In genomic region chr12:32365473-32366064, GRCh38 we compare ENCODE assay signal across 9 cellular contexts. TPM values are rescaled to one million over a fixed set of nuclear protein-coding genes. Genes with fewer than 3 reads are reported as not detected.
DNase-seq lines count a peak whose midpoint lies in the region; ATAC-seq, FAIRE-seq and TF ChIP-seq lines count a peak whose summit lies in the region.
"Had no signal": no experiment of that assay in that cellular context is flagged by ENCODE, and none has a peak within 500 bp of the region (broad histone marks: within the 10 kb centered on the region; RNA-seq: fewer than 3 reads in every experiment).

No MANE protein-coding gene starts in this region.

- peak; percentile 73 for FAIRE-seq in TTC549 (lab: Jason Lieb, UNC)

- no peaks in the 10 kb centered on the region for H3K9me3 ChIP-seq in thyroid gland
- H3K9me3 ChIP-seq: BLaER1 treated with 17β-estradiol and CSF1 and Interleukin-3, amounts not matched to agents 10 nM and 100 nM had no signal

- H3K36me3 ChIP-seq in thyroid gland: no peaks in the 10 kb centered on the region
- H3K36me3 ChIP-seq: BLaER1 treated with 17β-estradiol and CSF1 and Interleukin-3, amounts not matched to agents 10 nM and 100 nM had no signal

- no peaks in the 10 kb centered on the region for H3K27me3 ChIP-seq in thyroid gland
- H3K27me3 ChIP-seq: BLaER1 treated with 17β-estradiol and CSF1 and Interleukin-3, amounts not matched to agents 10 nM and 100 nM had no signal

- H3K4me3 ChIP-seq in thyroid gland (replicated peaks in 1 of 3): no peak overlapping the region
- H3K4me3 ChIP-seq: BLaER1 treated with 17β-estradiol and CSF1 and Interleukin-3, amounts not matched to agents 10 nM and 100 nM had no signal

- H3K27ac ChIP-seq in thyroid gland: no peak overlapping the region
- H3K27ac ChIP-seq: BLaER1 treated with 17β-estradiol and CSF1 and Interleukin-3, amounts not matched to agents 10 nM and 100 nM had no signal

- DNase-seq in SIG-M5 treated with dmso at 0.1 percent for 504 hours (lab: John Stamatoyannopoulos, UW; ENCODE audit: unreplicated experiment) (peak; percentile 73), SIG-M5 (lab: John Stamatoyannopoulos, UW) (no peak), NCI-H2107 treated with DMSO at 0.1 percent for 48 hours (lab: John Stamatoyannopoulos, UW; ENCODE audit: unreplicated experiment) (peak; percentile 78), medulla oblongata (ENCODE audit: extremely low spot score) (peak; percentile 79), thyroid gland (peak; percentile 41 to 57)
- peak; percentile 6 for DNase-seq in effector CD4-positive, alpha-beta T cell

- ATAC-seq in HG02798 (IDR thresholded peaks at IDR 0.05; ENCODE audit: poor library complexity, unreplicated experiment): peak; percentile 64

- no peak for TF ChIP-seq POLR2A in thyroid gland (IDR thresholded peaks at IDR 0.05)

- H3K4me1 ChIP-seq in thyroid gland: no peaks in the 10 kb centered on the region

- peak; percentile 30 to 87 (median 70) for TF ChIP-seq CTCF in thyroid gland (IDR thresholded peaks at IDR 0.05)

- WGBS in thyroid gland, 2 donors: 51 to 55% methylated on average over 5 of the region's 5 CpGs

- intact Hi-C loops in thyroid gland (cut with DNase I): loop anchor here (10.0 kb wide), 1 partner anchor 299 kb away; no protein-coding TSS in a partner anchor

RNA-seq across cellular contexts. Expression of gene FGD4, which starts 33.8 kb away (rescaled TPM):
- 10 to 100 TPM; 32.5 to 51.4 (median 38.8) TPM for total RNA-seq in thyroid gland
